In the genomic region with DNA sequence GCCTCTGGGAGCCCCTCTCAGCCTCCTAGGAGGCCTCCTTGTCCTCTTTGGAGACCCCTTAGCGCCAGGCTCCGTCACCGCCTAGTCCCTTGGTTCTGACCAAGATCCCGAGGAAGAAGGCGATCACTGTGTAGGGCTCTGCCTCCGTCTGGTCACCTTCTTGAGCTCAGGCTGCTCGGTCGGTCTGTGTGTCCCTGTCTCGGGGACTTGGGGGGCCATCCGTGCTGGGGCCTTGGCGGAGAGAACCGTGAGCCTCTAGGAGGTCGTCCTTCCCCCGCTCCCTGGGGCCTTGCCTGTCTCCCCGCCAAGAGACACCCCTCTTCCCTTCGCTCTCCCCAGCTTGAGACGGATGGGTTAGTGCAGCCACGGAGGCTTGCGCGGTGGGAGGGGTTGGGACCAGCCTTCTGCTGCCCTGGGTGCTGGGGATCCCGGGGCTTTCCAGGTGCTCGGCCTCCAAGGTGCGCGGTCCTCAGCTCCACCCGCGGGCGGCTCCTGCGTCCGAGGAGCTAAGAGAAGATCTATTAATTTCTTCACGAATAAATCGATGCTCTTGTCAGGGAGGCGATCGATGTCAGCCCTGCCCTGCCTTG, we compare ENCODE assay signal across 9 cellular contexts. TPM values are rescaled to one million over a fixed set of nuclear protein-coding genes. Genes with fewer than 3 reads are reported as not detected.
A peak's percentile ranks its signal among the peaks of the same experiment; 100 is the strongest.
DNase-seq lines count a peak whose midpoint lies in the region; ATAC-seq and TF ChIP-seq lines count a peak whose summit lies in the region.
"Had no signal": no experiment of that assay in that cellular context is flagged by ENCODE, and none has a peak within 500 bp of the region (broad histone marks: within the 10 kb centered on the region; RNA-seq: fewer than 3 reads in every experiment).

No MANE protein-coding gene starts in this region.

- CTCF ChIA-PET in BJ (lab: Yijun Ruan, JAX): interaction anchor here (0.7 to 13.5 kb wide), 50 partner anchors 9 to 235 kb away, joined by 3 to 290 read pairs (median 7); partner anchors contain the start of genes CRABP2, HDGF, ISG20L2 and LRRC71

- H3K9ac ChIP-seq in skeletal muscle tissue (ENCODE audit: low read depth in 1 of 3, low read length in 3 of 3): peak overlapping the region in 1 of 3 donors; percentile 72

- H3K27me3 ChIP-seq in BJ (ENCODE audit: control insufficient read depth, insufficient read depth, low read length) (peaks cover 57% of the 10 kb centered on the region), HAP-1 (ENCODE audit: low read depth) (peaks cover 4% of the 10 kb centered on the region), heart right ventricle (peaks cover 8 to 77% (median 55%) of the 10 kb centered on the region in 7 donors), skeletal muscle tissue (ENCODE audit: control insufficient read depth in 3 of 3, insufficient read depth in 3 of 3, low read length in 3 of 3) (peaks cover 63 to 78% (median 64%) of the 10 kb centered on the region in 3 donors)

- POLR2A ChIA-PET in BJ (lab: Charles Lee): interaction anchor here (0.5 kb wide), 1 partner anchor 67 kb away, joined by 12 read pairs; no protein-coding TSS in a partner anchor

- in situ Hi-C loops in HAP-1 (cut with MboI; ENCODE audit: low sequenced_read_pairs): no loop called here

- H3K4me1 ChIP-seq in HAP-1: peaks cover 6% of the 10 kb centered on the region; the same call in 1 of the 2 replicates
- peaks cover 3 to 36% (median 33%) of the 10 kb centered on the region in 9 donors for H3K4me1 ChIP-seq in heart right ventricle
- H3K4me1 ChIP-seq in skeletal muscle tissue (ENCODE audit: control insufficient read depth in 3 of 3, insufficient read depth in 3 of 3, low read length in 3 of 3): peaks cover 17 to 20% (median 20%) of the 10 kb centered on the region in 3 donors

- H3K27ac Mint-ChIP-seq in activated T-cell treated with anti-CD3 and anti-CD28 coated beads, Interleukin-2, amount 50 U/mL, for 72 hours: no peak overlapping the region

- ATAC-seq in activated T-cell treated with anti-CD3 and anti-CD28 coated beads, Interleukin-2, amount 50 U/mL, for 72 hours (replicated peaks in 1 of 2): peak; percentile 12 to 18
- ATAC-seq in heart right ventricle (peak; percentile 32 to 64 (median 52)), GM21529 (IDR thresholded peaks at IDR 0.05; ENCODE audit: unreplicated experiment) (no peak), HG03565 (IDR thresholded peaks at IDR 0.05; ENCODE audit: unreplicated experiment) (no peak)

- WGBS in heart right ventricle, 2 donors: 1% methylated on average over 33 of the region's 33 CpGs

- H3K36me3 Mint-ChIP-seq in activated T-cell treated with anti-CD3 and anti-CD28 coated beads, Interleukin-2, amount 50 U/mL, for 72 hours (ENCODE audit: insufficient read depth in 2 of 2): peaks cover 0 to 2% of the 10 kb centered on the region in 2 donors

- H3K27me3 Mint-ChIP-seq in activated T-cell treated with anti-CD3 and anti-CD28 coated beads, Interleukin-2, amount 50 U/mL, for 72 hours (ENCODE audit: low read depth): peaks cover 60% of the 10 kb centered on the region

- no peak for TF ChIP-seq CTCF in BJ (IDR thresholded peaks at IDR 0.05; ENCODE audit: insufficient read depth, low read depth, low read length)
- TF ChIP-seq CTCF in heart right ventricle (IDR thresholded peaks at IDR 0.05): no peak

- DNase-seq in BJ (ENCODE audit: low read depth) (no peak), HAP-1 (ENCODE audit: low spot score in 2 of 2) (no peak), heart right ventricle (peak in 1 of 2 donors; percentile 18), SHP77 treated with DMSO at 0.1 percent for 48 hours (lab: John Stamatoyannopoulos, UW) (no peak)
- DNase-seq in activated T-cell treated with anti-CD3 and anti-CD28 coated beads, Interleukin-2, amount 50 U/mL, for 72 hours: peak; percentile 29 to 39

- no peaks in the 10 kb centered on the region for H3K36me3 ChIP-seq in BJ (ENCODE audit: control insufficient read depth, insufficient read depth, low read length)
- no peaks in the 10 kb centered on the region for H3K36me3 ChIP-seq in HAP-1 (replicated peaks)
- H3K36me3 ChIP-seq in heart right ventricle: no peaks in the 10 kb centered on the region
- H3K36me3 ChIP-seq in skeletal muscle tissue (ENCODE audit: control insufficient read depth in 3 of 3, insufficient read depth in 3 of 3, low read length in 3 of 3): no peaks in the 10 kb centered on the region

- H3K27ac ChIP-seq in heart right ventricle (peak overlapping the region in 1 of 10 donors; percentile 34), skeletal muscle tissue (ENCODE audit: low read depth, low read length) (no peak overlapping the region)

- peak overlapping the region; percentile 86 to 91 for H3K4me3 Mint-ChIP-seq in activated T-cell treated with anti-CD3 and anti-CD28 coated beads, Interleukin-2, amount 50 U/mL, for 72 hours

- intact Hi-C loops in heart right ventricle (cut with DNase I): loop anchor here in 9 of 10 donors (1.0 to 10.0 kb wide), 9 partner anchors 20 to 175 kb away; partner anchors contain the start of genes ISG20L2 (in 2 of the 9), METTL25B (in 2 of the 9) and SH2D2A (in 1 of the 9)

- H3K4me3 ChIP-seq in BJ (ENCODE audit: low read depth, low read length) (peak overlapping the region; percentile 30), HAP-1 (peak overlapping the region; percentile 29), heart right ventricle (peak overlapping the region in 9 of 10 donors; percentile 6 to 51 (median 43)), skeletal muscle tissue (ENCODE audit: low read length in 3 of 3) (peak overlapping the region; percentile 43 to 58 (median 54))

- no peaks in the 10 kb centered on the region for H3K9me3 ChIP-seq in HAP-1
- no peaks in the 10 kb centered on the region for H3K9me3 ChIP-seq in heart right ventricle
- H3K9me3 ChIP-seq in skeletal muscle tissue (ENCODE audit: control insufficient read depth in 3 of 3, low read length in 3 of 3): no peaks in the 10 kb centered on the region

- H3K4me1 Mint-ChIP-seq in activated T-cell treated with anti-CD3 and anti-CD28 coated beads, Interleukin-2, amount 50 U/mL, for 72 hours (ENCODE audit: low read depth): peaks cover 49% of the 10 kb centered on the region

- H3K9me3 Mint-ChIP-seq in activated T-cell treated with anti-CD3 and anti-CD28 coated beads, Interleukin-2, amount 50 U/mL, for 72 hours: no peaks in the 10 kb centered on the region

RNA-seq across cellular contexts. Expression of gene INSRR, which starts 0.7 kb away (rescaled TPM):
- polyA plus RNA-seq in BJ (2011; rRNA removed) (not detected in 2 replicates), heart right ventricle (under 1 TPM; 0.01 to 0.80 TPM)
- polyA minus RNA-seq in BJ (2011; rRNA and poly(A)+ RNA removed): not detected in 2 replicates
- total RNA-seq in activated T-cell treated with anti-CD3 and anti-CD28 coated beads, Interleukin-2, amount 50 U/mL, for 72 hours: under 1 TPM; 0.17 to 0.30 TPM
- total RNA-seq in heart right ventricle (under 1 TPM; 0.04 to 0.20 (median 0.07) TPM), skeletal muscle tissue (0.52 TPM)
- total RNA-seq: dermis microvascular lymphatic vessel endothelial cell had no signal

RNA-seq across cellular contexts. Expression of gene NTRK1, which starts 1.0 kb away (rescaled TPM):
- 0.02 TPM in 1 of 2 replicates, not detected in the other for polyA plus RNA-seq in BJ (2011; rRNA removed)
- not detected in 2 replicates for polyA minus RNA-seq in BJ (2011; rRNA and poly(A)+ RNA removed)
- 10 to 100 TPM; 16.8 to 21.4 TPM for total RNA-seq in activated T-cell treated with anti-CD3 and anti-CD28 coated beads, Interleukin-2, amount 50 U/mL, for 72 hours
- 1 to 10 TPM in 4 of 10 donors, under 1 TPM in 6; 0.15 to 3.7 (median 0.69) TPM for total RNA-seq in heart right ventricle
- polyA plus RNA-seq in heart right ventricle: 1 to 10 TPM in 1 of 2 donors, under 1 TPM in 1; 0.28 to 1.5 TPM
- 0.52 TPM for total RNA-seq in skeletal muscle tissue
- total RNA-seq: dermis microvascular lymphatic vessel endothelial cell had no signal

RNA-seq across cellular contexts. Expression of gene PEAR1, which starts 33.9 kb away (rescaled TPM):
- polyA plus RNA-seq in BJ (2011; rRNA removed): 25.0 and 50.4 TPM in 2 replicates
- polyA minus RNA-seq in BJ (2011; rRNA and poly(A)+ RNA removed): 15.8 and 21.9 TPM in 2 replicates
- under 1 TPM in 1 of 2 donors, not detected in 1; 0.07 TPM for total RNA-seq in activated T-cell treated with anti-CD3 and anti-CD28 coated beads, Interleukin-2, amount 50 U/mL, for 72 hours
- total RNA-seq in heart right ventricle: 10 to 100 TPM in 2 of 10 donors, 1 to 10 TPM in 8; 3.8 to 12.4 (median 7.1) TPM
- 10 to 100 TPM in 1 of 2 donors, 1 to 10 TPM in 1; 6.2 to 13.7 TPM for polyA plus RNA-seq in heart right ventricle
- total RNA-seq in skeletal muscle tissue: 4.7 TPM

RNA-seq across cellular contexts. Expression of gene SH2D2A, which starts 43.0 kb away (rescaled TPM):
- polyA plus RNA-seq in BJ (2011; rRNA removed): 0.17 TPM in 1 of 2 replicates, not detected in the other
- polyA minus RNA-seq in BJ (2011; rRNA and poly(A)+ RNA removed): 0.36 TPM in 1 of 2 replicates, not detected in the other
- 100 to 1,000 TPM; 221 to 246 TPM for total RNA-seq in activated T-cell treated with anti-CD3 and anti-CD28 coated beads, Interleukin-2, amount 50 U/mL, for 72 hours
- 1 to 10 TPM in 3 of 10 donors, under 1 TPM in 6, not detected in 1; 0.50 to 4.4 (median 0.80) TPM for total RNA-seq in heart right ventricle
- polyA plus RNA-seq in heart right ventricle: 1 to 10 TPM in 1 of 2 donors, under 1 TPM in 1; 0.96 to 1.0 TPM
- total RNA-seq in skeletal muscle tissue: not detected

Comparison
In these comparisons a context has a peak if more than half of its experiments do, and no peak if none do; other contexts are left out.
1. DNase-seq: peak in activated T-cell treated with anti-CD3 and anti-CD28 coated beads, Interleukin-2, amount 50 U/mL, for 72 hours (2 of 2); none in BJ (single experiment), HAP-1 (0 of 2) and SHP77 treated with DMSO at 0.1 percent for 48 hours (single experiment).
2. ATAC-seq: peak in activated T-cell treated with anti-CD3 and anti-CD28 coated beads, Interleukin-2, amount 50 U/mL, for 72 hours (2 of 2) and heart right ventricle (8 of 8); none in GM21529 (single experiment) and HG03565 (single experiment).
3. Peak in every context shown above with its lines, with median percentiles within 50 percentile points of each other: H3K4me3 ChIP-seq.